Comparison of ENCODE assay signal across 10 cellular contexts in genomic region chr22:42769574-42770447, GRCh38. TPM values are rescaled to one million over a fixed set of nuclear protein-coding genes. Genes with fewer than 3 reads are reported as not detected.
DNase-seq lines count a peak whose midpoint lies in the region; ATAC-seq and TF ChIP-seq lines count a peak whose summit lies in the region.
"Had no signal": no experiment of that assay in that cellular context is flagged by ENCODE, and none has a peak within 500 bp of the region (broad histone marks: within the 10 kb centered on the region; RNA-seq: fewer than 3 reads in every experiment).

No MANE protein-coding gene starts in this region.

- no peaks in the 10 kb centered on the region for H3K27me3 Mint-ChIP-seq in mesothelial cell of epicardium (ENCODE audit: low read depth)
- H3K27me3 Mint-ChIP-seq: stimulated activated naive CD8-positive, alpha-beta T cell treated with anti-CD3 and anti-CD28 coated beads, Interleukin-15, Interleukin-2, amounts not matched to agents 100 ng/mL and 50 ng/mL, for 24 hours had no signal

- no peaks in the 10 kb centered on the region for H3K27me3 ChIP-seq in adrenal gland

- TF ChIP-seq CTCF in adrenal gland (IDR thresholded peaks at IDR 0.05) (no peak), mesothelial cell of epicardium (IDR thresholded peaks at IDR 0.05; ENCODE audit: unreplicated experiment) (no peak)

- peak; percentile 50 for DNase-seq in A172 (ENCODE audit: low spot score)
- DNase-seq in GM19238 (ENCODE audit: insufficient read length, low spot score), result peak; percentile 73
- DNase-seq in adrenal gland, result peak; percentile 75 to 92 (median 89)
- DNase-seq in mesothelial cell of epicardium (ENCODE audit: low spot score in 2 of 2, unreplicated experiment in 2 of 2), result no peak
- DNase-seq in NCI-H2227 treated with DMSO at 0.1 percent for 48 hours (lab: John Stamatoyannopoulos, UW), result no peak
- no peak for DNase-seq in NCI-H1048 (lab: John Stamatoyannopoulos, UW)
- DNase-seq in caudate nucleus (lab: John Stamatoyannopoulos, UW), result no peak

- H3K4me3 ChIP-seq in adrenal gland, result peak overlapping the region in 1 of 4 donors; percentile 13

- H3K27ac Mint-ChIP-seq in mesothelial cell of epicardium, result peak overlapping the region; percentile 15
- H3K27ac Mint-ChIP-seq: stimulated activated naive CD8-positive, alpha-beta T cell treated with anti-CD3 and anti-CD28 coated beads, Interleukin-15, Interleukin-2, amounts not matched to agents 100 ng/mL and 50 ng/mL, for 24 hours had no signal

- no peaks in the 10 kb centered on the region for H3K36me3 Mint-ChIP-seq in mesothelial cell of epicardium
- H3K36me3 Mint-ChIP-seq: brain had no signal

- WGBS in adrenal gland, 4 donors, result 25 to 31% (median 27%) methylated on average over 35 to 50 of the region's 50 CpGs

- no peaks in the 10 kb centered on the region for H3K36me3 ChIP-seq in adrenal gland (replicated peaks in 1 of 2)

- peaks cover 22% of the 10 kb centered on the region for H3K4me1 Mint-ChIP-seq in mesothelial cell of epicardium

- TF ChIP-seq POLR2A in adrenal gland (IDR thresholded peaks at IDR 0.05), result peak in 1 of 2 donors; percentile 50

- intact Hi-C loops in adrenal gland (cut with DNase I), result no loop called here

- peaks cover 13 to 22% of the 10 kb centered on the region in 2 donors for H3K4me1 ChIP-seq in adrenal gland (replicated peaks in 1 of 2)

- H3K4me3 Mint-ChIP-seq in mesothelial cell of epicardium, result no peak overlapping the region
- H3K4me3 Mint-ChIP-seq: brain; stimulated activated naive CD8-positive, alpha-beta T cell treated with anti-CD3 and anti-CD28 coated beads, Interleukin-15, Interleukin-2, amounts not matched to agents 100 ng/mL and 50 ng/mL, for 24 hours had no signal

- H3K9me3 Mint-ChIP-seq in mesothelial cell of epicardium, result no peaks in the 10 kb centered on the region
- H3K9me3 Mint-ChIP-seq: brain; stimulated activated naive CD8-positive, alpha-beta T cell treated with anti-CD3 and anti-CD28 coated beads, Interleukin-15, Interleukin-2, amounts not matched to agents 100 ng/mL and 50 ng/mL, for 24 hours had no signal

- no peaks in the 10 kb centered on the region for H3K9me3 ChIP-seq in adrenal gland (replicated peaks in 1 of 3)

- peak overlapping the region in 3 of 5 donors; percentile 26 to 76 (median 52) for H3K27ac ChIP-seq in adrenal gland
- H3K27ac ChIP-seq in caudate nucleus (ENCODE audit: low read depth, low read length), result no peak overlapping the region

- ATAC-seq in HG03378 (IDR thresholded peaks at IDR 0.05; ENCODE audit: unreplicated experiment), result peak; percentile 58

RNA-seq across cellular contexts. Expression of gene A4GALT, which starts 49.1 kb away (rescaled TPM):
- total RNA-seq in A172 (2014; rRNA removed; shearing (Covaris generic)), result 1.8 and 3.4 TPM in 2 replicates
- 10 to 100 TPM in 7 of 8 donors, 1 to 10 TPM in 1; 2.7 to 29.8 (median 18.2) TPM for total RNA-seq in adrenal gland
- polyA plus RNA-seq in adrenal gland, result 10 to 100 TPM in 2 of 3 donors, 1 to 10 TPM in 1; 4.2 to 21.5 (median 17.8) TPM
- total RNA-seq in mesothelial cell of epicardium, result 0.67 to 0.84 TPM (median 0.82 TPM) in 3 replicates

Comparison
In these comparisons a context has a peak if more than half of its experiments do, and no peak if none do; other contexts are left out.
1. DNase-seq: peak in A172 (single experiment), GM19238 (single experiment) and adrenal gland (7 of 7); none in mesothelial cell of epicardium (0 of 2), NCI-H2227 treated with DMSO at 0.1 percent for 48 hours (single experiment), NCI-H1048 (single experiment) and caudate nucleus (0 of 61).